ENCODE assay signal across 22 cellular contexts in genomic region chr3:28901029-28901428, GRCh38.
DNase-seq lines count a peak whose midpoint lies in the region; ATAC-seq and TF ChIP-seq lines count a peak whose summit lies in the region.
"Had no signal": no experiment of that assay in that cellular context is flagged by ENCODE, and none has a peak within 500 bp of the region (broad histone marks: within the 10 kb centered on the region; RNA-seq: fewer than 3 reads in every experiment).

No MANE protein-coding gene starts in this region.

- DNase-seq in GM03348 (ENCODE audit: low spot score) (peak; percentile 19), adrenal gland (peak; percentile 33 to 94 (median 80)), fibroblast of the aortic adventitia (ENCODE audit: low read depth) (peak; percentile 72), sciatic nerve (ENCODE audit: low spot score) (peak; percentile 58), glomerular visceral epithelial cell (ENCODE audit: extremely low spot score) (no peak)
- no peak for DNase-seq in naive thymus-derived CD4-positive, alpha-beta T cell
- DNase-seq: activated B cell treated with CpG ODN at 0.5 μM for 24 hours; activated CD4-positive, alpha-beta T cell treated with anti-CD3 and anti-CD28 coated beads, Interleukin-2, amount 50 U/mL, for 48 hours; activated effector memory CD4-positive, alpha-beta T cell treated with anti-CD3 and anti-CD28 coated beads, Interleukin-2, amount 50 U/mL, for 16 hours; activated naive CD8-positive, alpha-beta T cell treated with anti-CD3 and anti-CD28 coated beads, Interleukin-2, amount 50 U/mL, for 24 hours; gastrocnemius medialis; hypothalamus; islet precursor cell; NCI-H1417; NCI-H2081 treated with DMSO at 0.1 percent for 48 hours; NCI-H524; retina; T-helper 9 cell had no signal

- TF ChIP-seq POLR2A in adrenal gland (IDR thresholded peaks at IDR 0.05): no peak

- TF ChIP-seq CTCF in adrenal gland (IDR thresholded peaks at IDR 0.05): no peak
- no peak for TF ChIP-seq CTCF in fibroblast of the aortic adventitia (IDR thresholded peaks at IDR 0.05; ENCODE audit: insufficient read depth, low read length)

- H3K9me3 ChIP-seq in adrenal gland (replicated peaks in 1 of 3): no peaks in the 10 kb centered on the region
- no peaks in the 10 kb centered on the region for H3K9me3 ChIP-seq in naive thymus-derived CD4-positive, alpha-beta T cell (ENCODE audit: control insufficient read depth in 2 of 3, low read length in 3 of 3)
- H3K9me3 ChIP-seq: gastrocnemius medialis had no signal

- peaks cover 0 to 13% (median 5%) of the 10 kb centered on the region in 11 donors for H3K9me3 Mint-ChIP-seq in naive thymus-derived CD4-positive, alpha-beta T cell

- H3K27ac ChIP-seq in adrenal gland: peak overlapping the region in 2 of 5 donors; percentile 41 to 50
- H3K27ac ChIP-seq in naive thymus-derived CD4-positive, alpha-beta T cell (ENCODE audit: low read depth, low read length): no peak overlapping the region
- H3K27ac ChIP-seq: C4-2B, gastrocnemius medialis had no signal

- H3K4me3 ChIP-seq in adrenal gland (no peak overlapping the region), fibroblast of the aortic adventitia (ENCODE audit: low read depth, low read length) (no peak overlapping the region)
- no peak overlapping the region for H3K4me3 ChIP-seq in naive thymus-derived CD4-positive, alpha-beta T cell (ENCODE audit: low read length)
- H3K4me3 ChIP-seq: gastrocnemius medialis had no signal

- no peaks in the 10 kb centered on the region for H3K36me3 Mint-ChIP-seq in naive thymus-derived CD4-positive, alpha-beta T cell
- H3K36me3 Mint-ChIP-seq: IgD-negative memory B cell had no signal

- H3K36me3 ChIP-seq in adrenal gland (replicated peaks in 1 of 2): no peaks in the 10 kb centered on the region
- H3K36me3 ChIP-seq in naive thymus-derived CD4-positive, alpha-beta T cell (ENCODE audit: control insufficient read depth in 2 of 3, insufficient read depth in 3 of 3, low read length in 3 of 3): no peaks in the 10 kb centered on the region
- H3K36me3 ChIP-seq: gastrocnemius medialis had no signal

- ATAC-seq in sciatic nerve (no peak), GM21367 (IDR thresholded peaks at IDR 0.05; ENCODE audit: unreplicated experiment) (no peak)
- no peak for ATAC-seq in naive thymus-derived CD4-positive, alpha-beta T cell
- ATAC-seq: activated naive CD8-positive, alpha-beta T cell treated with anti-CD3 and anti-CD28 coated beads, Interleukin-2, amount 50 U/mL, for 24 hours; gastrocnemius medialis; HCT116 had no signal

- peaks cover 0 to 11% of the 10 kb centered on the region in 2 donors for H3K4me1 ChIP-seq in adrenal gland (replicated peaks in 1 of 2)
- no peaks in the 10 kb centered on the region for H3K4me1 ChIP-seq in naive thymus-derived CD4-positive, alpha-beta T cell (ENCODE audit: control insufficient read depth in 2 of 2, insufficient read depth in 2 of 2, low read length in 2 of 2)

- intact Hi-C loops in adrenal gland (cut with DNase I): no loop called here
- intact Hi-C loops in sciatic nerve (cut with DNase I): no loop called here
- intact Hi-C loops in naive thymus-derived CD4-positive, alpha-beta T cell (cut with micrococcal nuclease): no loop called here

- CTCF ChIA-PET in naive thymus-derived CD4-positive, alpha-beta T cell (lab: Charles Lee): no interaction called here

- no peaks in the 10 kb centered on the region for H3K27me3 ChIP-seq in adrenal gland
- H3K27me3 ChIP-seq in naive thymus-derived CD4-positive, alpha-beta T cell (ENCODE audit: control insufficient read depth in 2 of 2, insufficient read depth in 2 of 2, low read length in 2 of 2): no peaks in the 10 kb centered on the region
- H3K27me3 ChIP-seq: gastrocnemius medialis had no signal

- no peak overlapping the region for H3K4me3 Mint-ChIP-seq in naive thymus-derived CD4-positive, alpha-beta T cell
- H3K4me3 Mint-ChIP-seq: activated B cell treated with CpG ODN at 0.5 μM for 24 hours; activated naive CD8-positive, alpha-beta T cell treated with anti-CD3 and anti-CD28 coated beads, Interleukin-2, amount 50 U/mL, for 24 hours; IgD-negative memory B cell had no signal

- no peaks in the 10 kb centered on the region for H3K4me1 Mint-ChIP-seq in naive thymus-derived CD4-positive, alpha-beta T cell
- H3K4me1 Mint-ChIP-seq: activated B cell treated with CpG ODN at 0.5 μM for 24 hours; activated naive CD8-positive, alpha-beta T cell treated with anti-CD3 and anti-CD28 coated beads, Interleukin-2, amount 50 U/mL, for 24 hours; IgD-negative memory B cell had no signal

- POLR2A ChIA-PET in naive thymus-derived CD4-positive, alpha-beta T cell (lab: Charles Lee): no interaction called here

- H3K27me3 Mint-ChIP-seq in naive thymus-derived CD4-positive, alpha-beta T cell: peaks cover 0 to 4% (median 0%) of the 10 kb centered on the region in 5 donors
- H3K27me3 Mint-ChIP-seq: activated B cell treated with CpG ODN at 0.5 μM for 24 hours had no signal

- no peak overlapping the region for H3K27ac Mint-ChIP-seq in naive thymus-derived CD4-positive, alpha-beta T cell
- H3K27ac Mint-ChIP-seq: activated B cell treated with CpG ODN at 0.5 μM for 24 hours; activated naive CD8-positive, alpha-beta T cell treated with anti-CD3 and anti-CD28 coated beads, Interleukin-2, amount 50 U/mL, for 24 hours; IgD-negative memory B cell had no signal

Comparison
In these comparisons a context has a peak if more than half of its experiments do, and no peak if none do; other contexts are left out.
1. DNase-seq: peak in GM03348 (single experiment), adrenal gland (7 of 7), fibroblast of the aortic adventitia (single experiment) and sciatic nerve (single experiment); none in naive thymus-derived CD4-positive, alpha-beta T cell (0 of 9) and glomerular visceral epithelial cell (single experiment).